ENCODE assay signal across 1 cellular context in the genomic region with DNA sequence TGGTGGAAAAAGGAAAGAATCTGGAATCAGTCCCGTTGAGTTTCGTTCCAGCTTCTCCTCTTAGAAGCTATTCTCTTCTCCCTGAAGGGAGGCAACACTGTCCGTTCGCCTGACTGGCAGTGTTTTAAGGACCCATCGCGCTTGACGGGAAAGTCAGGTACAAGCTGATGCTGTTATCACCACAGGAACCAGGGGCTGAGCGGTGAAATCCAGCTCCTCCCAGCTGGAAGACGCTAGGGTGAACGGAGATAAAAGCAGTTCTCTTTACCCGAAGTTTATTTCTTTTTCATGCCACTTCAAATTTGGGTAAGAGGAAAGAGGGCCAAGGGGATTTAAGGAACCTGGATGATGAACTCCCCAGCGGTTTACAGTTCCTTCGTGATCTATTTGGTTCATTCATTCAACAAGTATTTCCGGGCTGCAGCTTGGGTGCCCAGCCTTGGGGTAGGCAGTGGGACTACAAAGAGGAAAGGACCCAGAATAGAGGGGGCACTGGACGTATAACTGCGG.
TF ChIP-seq lines count a peak whose summit lies in the region.

No MANE protein-coding gene starts in this region.

TF ChIP-seq in HepG2, 621 proteins besides CTCF, POLR2A, EP300 and RAD21 (continued from another document):
- TF ChIP-seq, protein P1, sequence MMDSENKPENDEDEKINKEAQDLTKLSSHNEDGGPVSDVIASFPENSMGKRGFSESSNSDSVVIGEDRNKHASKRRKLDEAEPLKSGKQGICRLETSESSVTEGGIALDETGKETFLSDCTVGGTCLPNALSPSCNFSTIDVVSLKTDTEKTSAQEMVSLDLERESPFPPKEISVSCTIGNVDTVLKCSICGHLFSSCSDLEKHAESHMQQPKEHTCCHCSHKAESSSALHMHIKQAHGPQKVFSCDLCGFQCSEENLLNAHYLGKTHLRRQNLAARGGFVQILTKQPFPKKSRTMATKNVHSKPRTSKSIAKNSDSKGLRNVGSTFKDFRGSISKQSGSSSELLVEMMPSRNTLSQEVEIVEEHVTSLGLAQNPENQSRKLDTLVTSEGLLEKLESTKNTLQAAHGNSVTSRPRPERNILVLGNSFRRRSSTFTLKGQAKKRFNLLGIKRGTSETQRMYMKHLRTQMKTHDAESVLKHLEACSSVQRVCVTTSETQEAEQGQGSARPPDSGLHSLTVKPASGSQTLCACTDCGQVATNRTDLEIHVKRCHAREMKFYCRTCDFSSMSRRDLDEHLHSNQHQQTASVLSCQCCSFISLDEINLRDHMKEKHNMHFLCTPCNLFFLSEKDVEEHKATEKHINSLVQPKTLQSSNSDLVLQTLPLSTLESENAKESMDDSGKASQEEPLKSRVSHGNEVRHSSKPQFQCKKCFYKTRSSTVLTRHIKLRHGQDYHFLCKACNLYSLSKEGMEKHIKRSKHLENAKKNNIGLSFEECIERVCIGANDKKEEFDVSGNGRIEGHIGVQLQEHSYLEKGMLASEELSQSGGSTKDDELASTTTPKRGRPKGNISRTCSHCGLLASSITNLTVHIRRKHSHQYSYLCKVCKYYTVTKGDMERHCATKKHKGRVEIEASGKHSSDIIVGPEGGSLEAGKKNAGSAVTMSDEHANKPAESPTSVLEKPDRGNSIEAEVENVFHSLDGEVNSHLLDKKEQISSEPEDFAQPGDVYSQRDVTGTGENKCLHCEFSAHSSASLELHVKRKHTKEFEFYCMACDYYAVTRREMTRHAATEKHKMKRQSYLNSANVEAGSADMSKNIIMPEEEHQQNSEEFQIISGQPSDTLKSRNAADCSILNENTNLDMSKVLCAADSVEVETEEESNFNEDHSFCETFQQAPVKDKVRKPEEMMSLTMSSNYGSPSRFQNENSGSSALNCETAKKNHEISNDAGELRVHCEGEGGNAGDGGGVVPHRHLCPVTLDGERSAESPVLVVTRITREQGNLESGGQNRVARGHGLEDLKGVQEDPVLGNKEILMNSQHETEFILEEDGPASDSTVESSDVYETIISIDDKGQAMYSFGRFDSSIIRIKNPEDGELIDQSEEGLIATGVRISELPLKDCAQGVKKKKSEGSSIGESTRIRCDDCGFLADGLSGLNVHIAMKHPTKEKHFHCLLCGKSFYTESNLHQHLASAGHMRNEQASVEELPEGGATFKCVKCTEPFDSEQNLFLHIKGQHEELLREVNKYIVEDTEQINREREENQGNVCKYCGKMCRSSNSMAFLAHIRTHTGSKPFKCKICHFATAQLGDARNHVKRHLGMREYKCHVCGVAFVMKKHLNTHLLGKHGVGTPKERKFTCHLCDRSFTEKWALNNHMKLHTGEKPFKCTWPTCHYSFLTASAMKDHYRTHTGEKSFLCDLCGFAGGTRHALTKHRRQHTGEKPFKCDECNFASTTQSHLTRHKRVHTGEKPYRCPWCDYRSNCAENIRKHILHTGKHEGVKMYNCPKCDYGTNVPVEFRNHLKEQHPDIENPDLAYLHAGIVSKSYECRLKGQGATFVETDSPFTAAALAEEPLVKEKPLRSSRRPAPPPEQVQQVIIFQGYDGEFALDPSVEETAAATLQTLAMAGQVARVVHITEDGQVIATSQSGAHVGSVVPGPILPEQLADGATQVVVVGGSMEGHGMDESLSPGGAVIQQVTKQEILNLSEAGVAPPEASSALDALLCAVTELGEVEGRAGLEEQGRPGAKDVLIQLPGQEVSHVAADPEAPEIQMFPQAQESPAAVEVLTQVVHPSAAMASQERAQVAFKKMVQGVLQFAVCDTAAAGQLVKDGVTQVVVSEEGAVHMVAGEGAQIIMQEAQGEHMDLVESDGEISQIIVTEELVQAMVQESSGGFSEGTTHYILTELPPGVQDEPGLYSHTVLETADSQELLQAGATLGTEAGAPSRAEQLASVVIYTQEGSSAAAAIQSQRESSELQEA (CRISPR knock-in tag; IDR thresholded peaks at IDR 0.05; ENCODE audit: not compliant biosample characterization), result no peak
- TF ChIP-seq ZNF639 (CRISPR knock-in tag; conservative IDR thresholded peaks at IDR 0.05), result no peak
- no peak for TF ChIP-seq ZNF713 (CRISPR knock-in tag; IDR thresholded peaks at IDR 0.05)
- no peak for TF ChIP-seq ZNF136 (CRISPR knock-in tag; IDR thresholded peaks at IDR 0.05; ENCODE audit: low read depth)
- TF ChIP-seq ASH2L (IDR thresholded peaks at IDR 0.05; ENCODE audit: insufficient read length, low read depth, low read length), result no peak
TF ChIP-seq in HepG2: peak in this region for 0.
